In genomic region chr20:663315-664090, GRCh38 we compare ENCODE assay signal across 18 cellular contexts. TPM values are rescaled to one million over a fixed set of nuclear protein-coding genes. Genes with fewer than 3 reads are reported as not detected.
DNase-seq lines count a peak whose midpoint lies in the region; ATAC-seq and TF ChIP-seq lines count a peak whose summit lies in the region.
"Had no signal": no experiment of that assay in that cellular context is flagged by ENCODE, and none has a peak within 500 bp of the region (broad histone marks: within the 10 kb centered on the region; RNA-seq: fewer than 3 reads in every experiment).

No MANE protein-coding gene starts in this region.

- no peak overlapping the region for H3K23ac ChIP-seq in IMR-90 (ENCODE audit: low read depth, low read length)

- TF ChIP-seq POLR2A in IMR-90 (IDR thresholded peaks at IDR 0.05; ENCODE audit: low read depth, low read length) (no peak), ovary (IDR thresholded peaks at IDR 0.05) (no peak)

- H3K9me3 ChIP-seq in IMR-90 (ENCODE audit: control insufficient read depth, insufficient read depth, low read length) (no peaks in the 10 kb centered on the region), ovary (no peaks in the 10 kb centered on the region)
- H3K9me3 ChIP-seq: tibial nerve had no signal

- in situ Hi-C loops in IMR-90 (cut with MboI; ENCODE audit: low sequenced_read_pairs), result no loop called here

- no peak overlapping the region for H2BK15ac ChIP-seq in IMR-90 (ENCODE audit: low read depth, low read length)

- peak overlapping the region; percentile 71 for H3K4me3 Mint-ChIP-seq in dendritic cell treated with granulocyte-macrophage colony-stimulating factor and Interleukin-4, amounts not matched to agents 40 ng/mL and 50 ng/mL, for 4 days
- no peak overlapping the region for H3K4me3 Mint-ChIP-seq in memory B cell
- H3K4me3 Mint-ChIP-seq: neural crest cell had no signal

- no TSS peak for BruUV-seq in IMR-90 (replicated peaks; lab: Mats Ljungman, UMichigan)

- H4K5ac ChIP-seq in IMR-90 (ENCODE audit: low read depth, low read length), result no peak overlapping the region

- no peaks in the 10 kb centered on the region for H4K20me1 ChIP-seq in IMR-90 (ENCODE audit: insufficient read depth, low read length)

- H4K91ac ChIP-seq in IMR-90 (ENCODE audit: insufficient read depth, low read depth, low read length), result no peak overlapping the region

- no peaks in the 10 kb centered on the region for H3K9me3 Mint-ChIP-seq in dendritic cell treated with granulocyte-macrophage colony-stimulating factor and Interleukin-4, amounts not matched to agents 40 ng/mL and 50 ng/mL, for 4 days
- no peaks in the 10 kb centered on the region for H3K9me3 Mint-ChIP-seq in memory B cell
- H3K9me3 Mint-ChIP-seq: neural crest cell had no signal

- H3K4me2 ChIP-seq in IMR-90 (ENCODE audit: low read depth, low read length), result no peak overlapping the region

- no peak overlapping the region for H2BK20ac ChIP-seq in IMR-90 (ENCODE audit: low read depth, low read length)

- TF ChIP-seq EP300 in ovary (IDR thresholded peaks at IDR 0.05), result no peak

- H2AFZ ChIP-seq in IMR-90 (replicated peaks; ENCODE audit: low read length, poor library complexity), result peak overlapping the region; percentile 37

- no peak overlapping the region for H4K8ac ChIP-seq in IMR-90 (ENCODE audit: low read depth in 2 of 2, low read length in 2 of 2)

- DNase-seq in EL, result peak; percentile 21
- DNase-seq in IMR-90, result peak; percentile 20
- DNase-seq in memory B cell (ENCODE audit: low spot score in 2 of 2), result no peak
- no peak for DNase-seq in GM20000 (ENCODE audit: low spot score)
- no peak for DNase-seq in ovary
- DNase-seq: activated effector memory CD4-positive, alpha-beta T cell treated with Interleukin-2 at 50 U/mL for 16 hours; CD8-positive, alpha-beta memory T cell; effector CD8-positive, alpha-beta T cell; head of caudate nucleus; KG1; NCI-H2029 treated with DMSO at 0.1 percent for 48 hours; small intestine had no signal

- no peaks in the 10 kb centered on the region for H3K79me1 ChIP-seq in IMR-90 (ENCODE audit: low read depth in 1 of 2, low read length in 2 of 2)

- H3K36me3 ChIP-seq in IMR-90 (ENCODE audit: control insufficient read depth, insufficient read depth, low read length) (no peaks in the 10 kb centered on the region), ovary (no peaks in the 10 kb centered on the region)
- H3K36me3 ChIP-seq: tibial nerve had no signal

- 8% methylated on average over 48 of the region's 84 CpGs; no CpG with 5 or more reads in 1 of the 2 experiments for WGBS in IMR-90 (ENCODE audit: extremely low coverage in 2 of 2, insufficient read length in 1 of 2), 2 experiments
- 2 to 7% (median 3%) methylated on average over 48 to 84 of the region's 84 CpGs for WGBS in ovary, 3 donors

- H3K56ac ChIP-seq in IMR-90 (ENCODE audit: extremely low read depth, insufficient read depth, low read length), result no peak overlapping the region

- H3K18ac ChIP-seq in IMR-90 (ENCODE audit: low read depth, low read length), result no peak overlapping the region

- H3K27ac ChIP-seq in IMR-90 (ENCODE audit: insufficient read depth, low read length), result no peak overlapping the region
- H3K27ac ChIP-seq in ovary, result no peak overlapping the region
- H3K27ac ChIP-seq: tibial nerve had no signal

- peaks cover 66% of the 10 kb centered on the region for H3K27me3 ChIP-seq in IMR-90 (ENCODE audit: control insufficient read depth, insufficient read depth, low read length)
- H3K27me3 ChIP-seq in ovary, result no peaks in the 10 kb centered on the region

- H3K36me3 Mint-ChIP-seq in dendritic cell treated with granulocyte-macrophage colony-stimulating factor and Interleukin-4, amounts not matched to agents 40 ng/mL and 50 ng/mL, for 4 days (ENCODE audit: low read depth), result peaks cover 6% of the 10 kb centered on the region
- peaks cover 6% of the 10 kb centered on the region for H3K36me3 Mint-ChIP-seq in memory B cell

- H3K4me1 ChIP-seq in IMR-90 (ENCODE audit: control insufficient read depth, insufficient read depth, low read length) (peaks cover 6% of the 10 kb centered on the region), ovary (ENCODE audit: insufficient read depth) (no peaks in the 10 kb centered on the region)

- no peak for ATAC-seq in IMR-90 (ENCODE audit: low read depth)
- ATAC-seq in memory B cell (ENCODE audit: low read depth), result no peak
- no peak for ATAC-seq in HG02588 (IDR thresholded peaks at IDR 0.05; ENCODE audit: unreplicated experiment)

- no peak overlapping the region for H3K4ac ChIP-seq in IMR-90 (ENCODE audit: low read depth, low read length)

- CTCF ChIA-PET in IMR-90 (lab: Yijun Ruan, JAX), result interaction anchor here (0.6 kb wide), 1 partner anchor 137 kb away, joined by 4 read pairs; no protein-coding TSS in a partner anchor

- H2AK5ac ChIP-seq in IMR-90 (ENCODE audit: low read depth, low read length), result no peak overlapping the region

- H3K27me3 Mint-ChIP-seq in dendritic cell treated with granulocyte-macrophage colony-stimulating factor and Interleukin-4, amounts not matched to agents 40 ng/mL and 50 ng/mL, for 4 days, result peaks cover 33% of the 10 kb centered on the region
- peaks cover 43% of the 10 kb centered on the region for H3K27me3 Mint-ChIP-seq in memory B cell

- no peak for TF ChIP-seq RAD21 in IMR-90 (IDR thresholded peaks at IDR 0.05; ENCODE audit: low read length)

- intact Hi-C loops in IMR-90 (cut with micrococcal nuclease), result no loop called here
- intact Hi-C loops in dendritic cell treated with granulocyte-macrophage colony-stimulating factor and Interleukin-4, amounts not matched to agents 40 ng/mL and 50 ng/mL, for 4 days (cut with micrococcal nuclease), result no loop called here
- intact Hi-C loops in ovary (cut with DNase I), result loop anchor here in 1 of 4 donors (10.0 kb wide), 2 partner anchors 99 to 309 kb away; no protein-coding TSS in a partner anchor

- POLR2A ChIA-PET in IMR-90 (lab: Charles Lee; ENCODE audit: unreplicated experiment), result no interaction called here

- TF ChIP-seq CTCF in IMR-90 (conservative IDR thresholded peaks at IDR 0.05; ENCODE audit: low read depth, low read length), result no peak
- no peak for TF ChIP-seq CTCF in GM20000 (IDR thresholded peaks at IDR 0.05; ENCODE audit: extremely low read depth, missing control alignments)
- no peak for TF ChIP-seq CTCF in ovary (IDR thresholded peaks at IDR 0.05)

- no peak overlapping the region for H2BK120ac ChIP-seq in IMR-90 (ENCODE audit: low read depth, low read length)

- no peak overlapping the region for H3K4me3 ChIP-seq in IMR-90 (ENCODE audit: insufficient read depth, low read depth, low read length)
- no peak overlapping the region for H3K4me3 ChIP-seq in ovary
- H3K4me3 ChIP-seq: tibial nerve had no signal

- H3K9me1 ChIP-seq in IMR-90 (ENCODE audit: insufficient read depth, low read length), result 0 out of 2 replicates have a peak, but pooled peaks cover 4% of the 10 kb centered on the region

- H3K4me1 Mint-ChIP-seq in dendritic cell treated with granulocyte-macrophage colony-stimulating factor and Interleukin-4, amounts not matched to agents 40 ng/mL and 50 ng/mL, for 4 days (ENCODE audit: low read depth), result peaks cover 76% of the 10 kb centered on the region
- H3K4me1 Mint-ChIP-seq in memory B cell, result peaks cover 6% of the 10 kb centered on the region

- no peak overlapping the region for H2AK9ac ChIP-seq in IMR-90 (replicated peaks; ENCODE audit: low read depth, low read length, poor library complexity)

- H3K14ac ChIP-seq in IMR-90 (replicated peaks; ENCODE audit: low read depth, low read length), result no peak overlapping the region

- H3K27ac Mint-ChIP-seq in dendritic cell treated with granulocyte-macrophage colony-stimulating factor and Interleukin-4, amounts not matched to agents 40 ng/mL and 50 ng/mL, for 4 days, result peak overlapping the region; percentile 90
- H3K27ac Mint-ChIP-seq in memory B cell, result peak overlapping the region; percentile 11

- no peak overlapping the region for H2BK5ac ChIP-seq in IMR-90 (ENCODE audit: low read depth, low read length, poor library complexity, severe bottlenecking)

- dilution Hi-C loops in IMR-90 (cut with HindIII; ENCODE audit: low sequenced_read_pairs, unreplicated experiment), result no loop called here

- no peak overlapping the region for H3K9ac ChIP-seq in IMR-90 (ENCODE audit: low read depth, low read length)

TF ChIP-seq in IMR-90, 13 proteins besides CTCF, POLR2A, EP300 and RAD21 (continues in another document):
- no peak for TF ChIP-seq RCOR1 (IDR thresholded peaks at IDR 0.05; ENCODE audit: insufficient replicate concordance, low read length)
- TF ChIP-seq MAZ (IDR thresholded peaks at IDR 0.05; ENCODE audit: borderline replicate concordance, low read depth, low read length), result no peak
- no peak for TF ChIP-seq MXI1 (IDR thresholded peaks at IDR 0.05; ENCODE audit: borderline replicate concordance, low read depth, low read length)
- no peak for TF ChIP-seq NFE2L2 (IDR thresholded peaks at IDR 0.05; ENCODE audit: low read depth, low read length)
- TF ChIP-seq ELK1 (IDR thresholded peaks at IDR 0.05; ENCODE audit: borderline replicate concordance, low read depth, low read length), result no peak
- TF ChIP-seq MAFK (IDR thresholded peaks at IDR 0.05; ENCODE audit: low read depth, low read length), result no peak

RNA-seq across cellular contexts. Expression of gene SRXN1, which starts 10.5 kb away (rescaled TPM):
- total RNA-seq in IMR-90 (2012; rRNA removed), result 63.0 and 71.2 TPM in 2 replicates
- 41.1 and 51.2 TPM in 2 replicates for polyA plus RNA-seq in IMR-90 (2012; rRNA removed)
- 16.0 and 36.9 TPM in 2 replicates for polyA plus RNA-seq in IMR-90 (2012; cell fraction: cytosol; rRNA removed)
- polyA plus RNA-seq in IMR-90 (2012; cell fraction: nucleus; rRNA removed; ENCODE audit: low replicate concordance), result 17.6 and 20.9 TPM in 2 replicates
- 10 to 100 TPM; 17.9 to 32.9 (median 25.1) TPM for total RNA-seq in ovary
- polyA plus RNA-seq in ovary, result 10 to 100 TPM; 12.0 to 34.2 TPM

RNA-seq across cellular contexts. Expression of gene SCRT2, which starts 12.1 kb away (rescaled TPM):
- total RNA-seq in IMR-90 (2012; rRNA removed), result not detected in 2 replicates
- polyA plus RNA-seq in IMR-90 (2012; rRNA removed), result not detected in 2 replicates
- not detected in 2 replicates for polyA plus RNA-seq in IMR-90 (2012; cell fraction: cytosol; rRNA removed)
- polyA plus RNA-seq in IMR-90 (2012; cell fraction: nucleus; rRNA removed; ENCODE audit: low replicate concordance), result not detected in 2 replicates
- not detected for total RNA-seq in ovary
- polyA plus RNA-seq in ovary, result not detected
- total RNA-seq: CD8-positive, alpha-beta memory T cell; liver; SK-MEL-5; tibial nerve had no signal
- polyA plus RNA-seq: CD8-positive, alpha-beta memory T cell; liver; small intestine had no signal

RNA-seq across cellular contexts. Expression of gene TCF15, which starts 53.4 kb away (rescaled TPM):
- total RNA-seq in IMR-90 (2012; rRNA removed), result not detected in 2 replicates
- not detected in 2 replicates for polyA plus RNA-seq in IMR-90 (2012; rRNA removed)
- polyA plus RNA-seq in IMR-90 (2012; cell fraction: cytosol; rRNA removed), result 0.02 TPM in 1 of 2 replicates, not detected in the other
- polyA plus RNA-seq in IMR-90 (2012; cell fraction: nucleus; rRNA removed; ENCODE audit: low replicate concordance), result not detected in 2 replicates
- under 1 TPM in 5 of 7 donors, not detected in 2; 0.23 to 0.75 (median 0.33) TPM for total RNA-seq in ovary
- polyA plus RNA-seq in ovary, result under 1 TPM; 0.15 to 0.18 TPM
- total RNA-seq: CD8-positive, alpha-beta memory T cell; liver; SK-MEL-5 had no signal
- polyA plus RNA-seq: CD8-positive, alpha-beta memory T cell; liver had no signal

Comparison
In these comparisons a context has a peak if more than half of its experiments do, and no peak if none do; other contexts are left out.
1. DNase-seq: peak in EL (single experiment) and IMR-90 (single experiment); none in memory B cell (0 of 2), GM20000 (single experiment) and ovary (0 of 5).